1 cellular context compared by ENCODE assay signal in genomic region chr3:123431658-123432323, GRCh38.
TF ChIP-seq lines count a peak whose summit lies in the region.

No MANE protein-coding gene starts in this region.

TF ChIP-seq in HEK293, 187 proteins besides CTCF, POLR2A, EP300 and RAD21 (continued from another document and continues in another):
- TF ChIP-seq ZNF639 (tag by site-specific recombination; IDR thresholded peaks at IDR 0.05) (peak; percentile 87), ZNF423 (tag by site-specific recombination; IDR thresholded peaks at IDR 0.05) (0 out of 2 replicates have a peak, but pooled peaks have one; percentile 65), MEIS1 (CRISPR knock-in tag; IDR thresholded peaks at IDR 0.05; ENCODE audit: borderline replicate concordance) (peak; percentile 58; the same call in 1 of the 2 replicates), ZNF19 (tag by site-specific recombination; IDR thresholded peaks at IDR 0.05; ENCODE audit: low read depth) (no peak), TSHZ1 (tag by site-specific recombination; IDR thresholded peaks at IDR 0.05; ENCODE audit: borderline replicate concordance) (peak; percentile 84; the same call in 1 of the 2 replicates), ZFP69B (tag by site-specific recombination; IDR thresholded peaks at IDR 0.05) (peak; percentile 74; the same call in 1 of the 2 replicates), ZFP41 (tag by site-specific recombination; IDR thresholded peaks at IDR 0.05; ENCODE audit: borderline replicate concordance) (no peak), ZNF24 (tag by site-specific recombination; IDR thresholded peaks at IDR 0.05) (peak; percentile 94), ZNF132 (tag by site-specific recombination; IDR thresholded peaks at IDR 0.05; ENCODE audit: borderline replicate concordance) (no peak), ZBTB17 (tag by site-specific recombination; IDR thresholded peaks at IDR 0.05) (peak; percentile 57), ZBTB48 (tag by site-specific recombination; IDR thresholded peaks at IDR 0.05) (peak; percentile 45; the same call in 1 of the 2 replicates), ZNF362 (tag by site-specific recombination; IDR thresholded peaks at IDR 0.05) (no peak), ZNF518A (tag by site-specific recombination; conservative IDR thresholded peaks at IDR 0.05; ENCODE audit: low read depth) (0 out of 2 replicates have a peak, but pooled peaks have one; percentile 45), ZBTB8A (tag by site-specific recombination; IDR thresholded peaks at IDR 0.05) (peak; percentile 54; the same call in 1 of the 2 replicates), KLF7 (tag by site-specific recombination; IDR thresholded peaks at IDR 0.05; ENCODE audit: borderline replicate concordance) (peak; percentile 77; the same call in 1 of the 2 replicates), ZNF2 (tag by site-specific recombination; IDR thresholded peaks at IDR 0.05) (peak; percentile 66), ZNF266 (tag by site-specific recombination; IDR thresholded peaks at IDR 0.05; ENCODE audit: low read depth) (no peak), ZNF26 (tag by site-specific recombination; IDR thresholded peaks at IDR 0.05) (no peak), ZIC2 (tag by site-specific recombination; IDR thresholded peaks at IDR 0.05) (peak; percentile 57), ZNF580 (tag by site-specific recombination; IDR thresholded peaks at IDR 0.05) (peak; percentile 95), EGR2 (tag by site-specific recombination; IDR thresholded peaks at IDR 0.05; ENCODE audit: low read depth) (no peak), ZNF223 (tag by site-specific recombination; IDR thresholded peaks at IDR 0.05) (no peak), ZNF394 (tag by site-specific recombination; IDR thresholded peaks at IDR 0.05; ENCODE audit: borderline replicate concordance) (peak; percentile 50), ZFHX2 (tag by site-specific recombination; conservative IDR thresholded peaks at IDR 0.05) (no peak; the same call in 1 of the 2 replicates), SP7 (tag by site-specific recombination; IDR thresholded peaks at IDR 0.05) (peak; percentile 95), ZNF10 (tag by site-specific recombination; IDR thresholded peaks at IDR 0.05) (peak; percentile 94), ZNF398 (tag by site-specific recombination; IDR thresholded peaks at IDR 0.05) (peak; percentile 65), REPIN1 (tag by site-specific recombination; IDR thresholded peaks at IDR 0.05; ENCODE audit: low read depth) (no peak), ZNF121 (tag by site-specific recombination; IDR thresholded peaks at IDR 0.05) (no peak), ZNF837 (tag by site-specific recombination; IDR thresholded peaks at IDR 0.05) (no peak), ZNF629 (tag by site-specific recombination; IDR thresholded peaks at IDR 0.05) (peak; percentile 88), ZSCAN23 (tag by site-specific recombination; IDR thresholded peaks at IDR 0.05) (peak; percentile 88), ZNF350 (tag by site-specific recombination; IDR thresholded peaks at IDR 0.05) (no peak), ZNF843 (tag by site-specific recombination; IDR thresholded peaks at IDR 0.05) (peak; percentile 99), SP3 (tag by site-specific recombination; IDR thresholded peaks at IDR 0.05) (no peak), ZNF366 (tag by site-specific recombination; conservative IDR thresholded peaks at IDR 0.05) (peak; percentile 45; the same call in 1 of the 2 replicates), ZNF645 (tag by site-specific recombination; IDR thresholded peaks at IDR 0.05) (peak; percentile 76; the same call in 1 of the 2 replicates), ZNF211 (tag by site-specific recombination; IDR thresholded peaks at IDR 0.05; ENCODE audit: low read depth) (no peak), ZSCAN18 (tag by site-specific recombination; IDR thresholded peaks at IDR 0.05) (no peak), ZNF146 (tag by site-specific recombination; IDR thresholded peaks at IDR 0.05) (peak; percentile 64), GLIS1 (tag by site-specific recombination; IDR thresholded peaks at IDR 0.05) (peak; percentile 75), ZSCAN5A (tag by site-specific recombination; IDR thresholded peaks at IDR 0.05) (peak; percentile 48; the same call in 1 of the 2 replicates)
